Comparison of ENCODE assay signal across 7 cellular contexts in the genomic region with DNA sequence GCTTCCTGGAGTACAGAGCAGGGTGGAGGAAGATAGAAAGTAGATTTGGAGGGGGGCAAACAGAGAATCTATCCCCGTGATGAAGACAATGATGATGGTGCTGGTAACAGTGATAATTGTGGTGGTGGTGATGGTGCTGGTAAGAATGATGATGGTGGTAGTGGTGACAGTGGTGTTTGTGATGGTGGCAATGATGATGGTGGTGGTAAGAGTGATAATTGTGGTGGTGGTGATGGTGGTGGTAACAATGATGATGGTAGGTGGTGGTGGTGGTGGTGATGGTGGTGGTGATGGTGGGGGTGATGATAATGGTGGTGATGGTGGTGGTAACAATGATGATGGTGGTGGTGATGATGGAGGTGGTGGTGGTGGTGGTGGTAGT.
"Had no signal": no experiment of that assay in that cellular context is flagged by ENCODE, and none has a peak within 500 bp of the region (broad histone marks: within the 10 kb centered on the region; RNA-seq: fewer than 3 reads in every experiment).

No MANE protein-coding gene starts in this region.

- ATAC-seq: GM23338, K562 had no signal

- DNase-seq: H9, HCEC 1CT, HFFc6, IMR-90 had no signal

- H3K4me2 ChIP-seq: GM23338 had no signal

- FAIRE-seq: H54, K562 had no signal

- H3K4me3 ChIP-seq: GM23338, K562 had no signal

- H2AFZ ChIP-seq: GM23338 had no signal
